Comparison of ENCODE assay signal across 8 cellular contexts in genomic region chr4:164935363-164935762, GRCh38. TPM values are rescaled to one million over a fixed set of nuclear protein-coding genes. Genes with fewer than 3 reads are reported as not detected.
DNase-seq lines count a peak whose midpoint lies in the region; ATAC-seq and TF ChIP-seq lines count a peak whose summit lies in the region.

No MANE protein-coding gene starts in this region.

- no peak for TF ChIP-seq POLR2A in stomach (IDR thresholded peaks at IDR 0.05)
- no peak for TF ChIP-seq POLR2A in testis (IDR thresholded peaks at IDR 0.05)

- ATAC-seq in GM19324 (IDR thresholded peaks at IDR 0.05; ENCODE audit: low FRiP score, unreplicated experiment), result peak; percentile 65
- peak; percentile 53 for ATAC-seq in HG03039 (IDR thresholded peaks at IDR 0.05; ENCODE audit: unreplicated experiment)

- H3K27ac ChIP-seq in stomach (no peak overlapping the region), testis (no peak overlapping the region)

- H3K9me3 ChIP-seq in stomach (no peaks in the 10 kb centered on the region), testis (no peaks in the 10 kb centered on the region)

- H3K27me3 Mint-ChIP-seq in MCF 10A (ENCODE audit: insufficient read depth, unreplicated experiment), result no peaks in the 10 kb centered on the region

- no peak overlapping the region for H3K4me3 ChIP-seq in stomach
- H3K4me3 ChIP-seq in testis, result no peak overlapping the region

- no TSS peak for BruUV-seq in MCF 10A (replicated peaks; lab: Mats Ljungman, UMichigan)

- intact Hi-C loops in MCF 10A (cut with micrococcal nuclease), result no loop called here
- intact Hi-C loops in stomach (cut with DNase I; ENCODE audit: low total_unique reads), result no loop called here
- intact Hi-C loops in testis (cut with DNase I; ENCODE audit: low total_unique reads), result no loop called here

- no peaks in the 10 kb centered on the region for H3K36me3 ChIP-seq in stomach
- no peaks in the 10 kb centered on the region for H3K36me3 ChIP-seq in testis (ENCODE audit: low read depth, missing control alignments)

- POLR2A ChIA-PET in MCF 10A (lab: Yijun Ruan, JAX), result interaction anchor here (1.1 kb wide), 1 partner anchor 9 kb away, joined by 3 read pairs; no protein-coding TSS in a partner anchor

- H3K4me3 Mint-ChIP-seq in MCF 10A (ENCODE audit: unreplicated experiment), result no peak overlapping the region

- no peak overlapping the region for H3K27ac Mint-ChIP-seq in MCF 10A (ENCODE audit: low read depth, unreplicated experiment)

- peak; percentile 64 for DNase-seq in COR-L47 (lab: John Stamatoyannopoulos, UW)
- peak; percentile 45 for DNase-seq in RKO (ENCODE audit: low spot score)
- DNase-seq in HPDE6-E6E7 (ENCODE audit: extremely low spot score), result no peak
- no peak for DNase-seq in MCF 10A (ENCODE audit: unreplicated experiment)
- no peak for DNase-seq in stomach
- DNase-seq in testis, result no peak

- CTCF ChIA-PET in MCF 10A (lab: Yijun Ruan, JAX), result interaction anchor here (0.6 to 6.0 kb wide), 8 partner anchors 13 to 169 kb away, joined by 3 to 35 read pairs (median 4); no protein-coding TSS in a partner anchor

- no peaks in the 10 kb centered on the region for H3K4me1 Mint-ChIP-seq in MCF 10A (ENCODE audit: insufficient read depth, unreplicated experiment)

- no peaks in the 10 kb centered on the region for H3K36me3 Mint-ChIP-seq in MCF 10A (ENCODE audit: insufficient read depth, unreplicated experiment)

- no peak for TF ChIP-seq EP300 in stomach (IDR thresholded peaks at IDR 0.05)

- H3K4me1 ChIP-seq in stomach (no peaks in the 10 kb centered on the region), testis (no peaks in the 10 kb centered on the region)

- no peak for TF ChIP-seq CTCF in MCF 10A (IDR thresholded peaks at IDR 0.05; ENCODE audit: unreplicated experiment)
- no peak for TF ChIP-seq CTCF in stomach (IDR thresholded peaks at IDR 0.05)
- TF ChIP-seq CTCF in testis (IDR thresholded peaks at IDR 0.05), result no peak

- WGBS in stomach, 5 donors, result 42 to 71% (median 57%) methylated on average over 1 of the region's 1 CpG
- 68 to 71% methylated on average over 1 of the region's 1 CpG for WGBS in testis, 2 donors

- H3K9me3 Mint-ChIP-seq in MCF 10A (ENCODE audit: unreplicated experiment), result no peaks in the 10 kb centered on the region

- peaks cover 0 to 12% (median 0%) of the 10 kb centered on the region in 3 donors for H3K27me3 ChIP-seq in stomach
- no peaks in the 10 kb centered on the region for H3K27me3 ChIP-seq in testis

RNA-seq across cellular contexts. Expression of gene TRIM61, which starts 42.1 kb away (rescaled TPM):
- total RNA-seq in MCF 10A (2022) (0.26 TPM in 1 of 2 replicates, not detected in the other), stomach (1 to 10 TPM in 1 of 5 donors, under 1 TPM in 1, not detected in 3; 0.73 to 3.6 TPM), testis (1 to 10 TPM; 4.5 to 4.9 TPM)
- polyA plus RNA-seq in stomach (under 1 TPM; 0.25 to 0.61 (median 0.50) TPM), testis (ENCODE audit: insufficient read depth, low read depth, low replicate concordance) (12.9 TPM)

RNA-seq across cellular contexts. Expression of gene APELA, which starts 58.4 kb away (rescaled TPM):
- total RNA-seq in MCF 10A (2022) (not detected in 2 replicates), stomach (under 1 TPM in 1 of 5 donors, not detected in 4; 0.18 TPM), testis (not detected)
- polyA plus RNA-seq in stomach (under 1 TPM in 1 of 3 donors, not detected in 2; 0.13 TPM), testis (ENCODE audit: insufficient read depth, low read depth, low replicate concordance) (not detected)

Comparison
In these comparisons a context has a peak if more than half of its experiments do, and no peak if none do; other contexts are left out.
1. DNase-seq: peak in COR-L47 (single experiment) and RKO (single experiment); none in HPDE6-E6E7 (single experiment), MCF 10A (single experiment), stomach (single experiment) and testis (single experiment).